In genomic region chr12:123436017-123436964, GRCh38 we compare ENCODE assay signal across 8 cellular contexts. TPM values are rescaled to one million over a fixed set of nuclear protein-coding genes. Genes with fewer than 3 reads are reported as not detected.
DNase-seq lines count a peak whose midpoint lies in the region; ATAC-seq and TF ChIP-seq lines count a peak whose summit lies in the region.

A gene with protein sequence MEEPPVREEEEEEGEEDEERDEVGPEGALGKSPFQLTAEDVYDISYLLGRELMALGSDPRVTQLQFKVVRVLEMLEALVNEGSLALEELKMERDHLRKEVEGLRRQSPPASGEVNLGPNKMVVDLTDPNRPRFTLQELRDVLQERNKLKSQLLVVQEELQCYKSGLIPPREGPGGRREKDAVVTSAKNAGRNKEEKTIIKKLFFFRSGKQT (minus strand): TSS chr12:123436684. CDS start chr12:123436420, 264 bp downstream.

- peak within 1 kb of the TSS; percentile 73 for H3K27ac ChIP-seq in DND-41 (ENCODE audit: low read length)
- no peak within 1 kb of the TSS for H3K27ac ChIP-seq in HUES6 (ENCODE audit: low read depth, low read length)
- H3K27ac ChIP-seq in SJSA1 = no peak within 1 kb of the TSS

- H3K4me3 ChIP-seq in DND-41 (ENCODE audit: low read depth in 1 of 2, low read length in 2 of 2) = peak within 1 kb of the TSS; percentile 47 to 81
- peak within 1 kb of the TSS; percentile 77 for H3K4me3 ChIP-seq in HUES6 (ENCODE audit: low read depth, low read length)
- H3K4me3 ChIP-seq in SJSA1 = peak within 1 kb of the TSS; percentile 63

- peak; percentile 91 for DNase-seq in DND-41
- DNase-seq in SJSA1 (ENCODE audit: low read depth in 1 of 2, low spot score in 2 of 2) = peak; percentile 62 to 72
- peak; percentile 96 for DNase-seq in activated naive CD4-positive, alpha-beta T cell treated with Interleukin-2 at 50 U/mL for 16 hours
- DNase-seq in germinal center (ENCODE audit: low spot score) = peak; percentile 89
- peak in 55 of 56 donors; percentile 14 to 88 (median 63) for DNase-seq in nucleus accumbens (lab: John Stamatoyannopoulos, UW)
- peak; percentile 65 for DNase-seq in superior temporal gyrus (ENCODE audit: extremely low spot score)

- H3K36me3 ChIP-seq in DND-41 (ENCODE audit: insufficient read depth, low read length) (no peaks in the 10 kb centered on the region), HUES6 (ENCODE audit: control insufficient read depth, insufficient read depth, low read length) (no peaks in the 10 kb centered on the region), SJSA1 (0 out of 2 replicates have a peak, but pooled peaks cover 3% of the 10 kb centered on the region)

- H2AFZ ChIP-seq in DND-41 (ENCODE audit: low read depth, low read length) = peak within 1 kb of the TSS; percentile 88

- TF ChIP-seq CTCF in DND-41 (IDR thresholded peaks at IDR 0.05; ENCODE audit: borderline replicate concordance, extremely low read depth, low read length, poor library complexity, severe bottlenecking) = peak; percentile 35

- peak within 1 kb of the TSS; percentile 95 for H3K4me2 ChIP-seq in DND-41 (ENCODE audit: insufficient read depth, low read length)

- H3K27me3 ChIP-seq in DND-41 (ENCODE audit: insufficient read depth, low read length, poor library complexity) (no peaks in the 10 kb centered on the region), HUES6 (ENCODE audit: control insufficient read depth, insufficient read depth, low read length) (peaks cover 20% of the 10 kb centered on the region), SJSA1 (replicated peaks) (no peaks in the 10 kb centered on the region)

- no peaks in the 10 kb centered on the region for H4K20me1 ChIP-seq in DND-41 (ENCODE audit: insufficient read depth, low read length)

- ATAC-seq in DND-41 (ENCODE audit: insufficient read depth, low read depth) = peak; percentile 89
- ATAC-seq in GM21447 (IDR thresholded peaks at IDR 0.05; ENCODE audit: unreplicated experiment) = peak; percentile 71

- H3K4me1 ChIP-seq in DND-41 (ENCODE audit: insufficient read depth, low read length) = peaks cover 45% of the 10 kb centered on the region
- H3K4me1 ChIP-seq in HUES6 (ENCODE audit: control insufficient read depth, insufficient read depth, low read length) = no peaks in the 10 kb centered on the region
- H3K4me1 ChIP-seq in SJSA1 (replicated peaks) = peaks cover 4% of the 10 kb centered on the region

- H3K79me2 ChIP-seq in DND-41 (ENCODE audit: insufficient read depth, low read length) = peaks cover 36% of the 10 kb centered on the region

- H3K9ac ChIP-seq in DND-41 (ENCODE audit: low read depth, low read length) = peak within 1 kb of the TSS; percentile 66
- H3K9ac ChIP-seq in HUES6 (ENCODE audit: low read length) = peak within 1 kb of the TSS; percentile 48

- no peaks in the 10 kb centered on the region for H3K9me3 ChIP-seq in DND-41 (ENCODE audit: insufficient read depth, low read length, severe bottlenecking)
- no peaks in the 10 kb centered on the region for H3K9me3 ChIP-seq in HUES6 (ENCODE audit: control insufficient read depth, insufficient read depth, low read depth, low read length)
- no peaks in the 10 kb centered on the region for H3K9me3 ChIP-seq in SJSA1 (replicated peaks)

RNA-seq across cellular contexts. Expression of the gene that starts here (rescaled TPM):
- 1.3 and 2.1 TPM in 2 replicates for total RNA-seq in SJSA1 (2014; rRNA removed; shearing (Covaris generic))
